11 cellular contexts compared by ENCODE assay signal in the genomic region with DNA sequence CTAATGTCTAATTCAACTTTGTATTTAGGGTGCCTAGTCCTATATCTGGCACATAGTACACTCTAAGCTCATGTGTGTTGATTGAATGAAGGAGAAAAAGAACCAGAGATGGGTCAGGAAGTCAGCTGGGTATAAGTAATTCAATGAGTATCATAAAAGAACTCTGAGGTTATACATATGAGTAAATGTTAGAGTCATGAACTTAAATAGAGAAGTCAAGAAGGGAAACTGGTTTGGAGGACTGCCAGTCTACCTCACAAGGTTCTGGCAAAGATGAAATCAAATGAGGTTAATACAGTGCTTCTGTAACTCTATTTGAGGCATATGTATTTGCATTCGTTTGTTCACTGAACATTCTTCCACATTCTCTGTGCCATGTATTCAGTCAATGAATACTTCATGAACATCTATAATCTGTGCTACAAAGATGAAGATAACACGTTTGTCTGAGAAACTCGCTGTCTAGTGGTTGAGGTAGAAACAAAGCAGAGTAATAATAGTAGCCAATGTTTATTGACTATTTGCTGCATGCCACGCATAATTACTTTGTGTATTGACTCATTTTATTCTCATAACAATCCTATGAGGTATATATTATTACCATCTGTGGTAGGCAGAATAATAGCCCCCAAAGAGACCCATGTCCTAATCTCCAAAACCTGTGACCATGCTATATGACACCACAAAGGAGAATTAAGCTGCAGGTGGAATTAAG.
A peak's percentile ranks its signal among the peaks of the same experiment; 100 is the strongest.
DNase-seq lines count a peak whose midpoint lies in the region; ATAC-seq and TF ChIP-seq lines count a peak whose summit lies in the region.
"Had no signal": no experiment of that assay in that cellular context is flagged by ENCODE, and none has a peak within 500 bp of the region (broad histone marks: within the 10 kb centered on the region; RNA-seq: fewer than 3 reads in every experiment).

No MANE protein-coding gene starts in this region.

- H3K27me3 ChIP-seq in mammary epithelial cell (ENCODE audit: insufficient read depth, low read length) (no peaks in the 10 kb centered on the region), breast epithelium (no peaks in the 10 kb centered on the region), A673 (replicated peaks; ENCODE audit: insufficient read depth, low read depth, low read length, poor library complexity) (no peaks in the 10 kb centered on the region)
- H3K27me3 ChIP-seq: cardiac muscle cell had no signal

- H3K27ac ChIP-seq in mammary epithelial cell (ENCODE audit: insufficient read depth, low read depth, low read length) (no peak overlapping the region), breast epithelium (no peak overlapping the region), A673 (ENCODE audit: low read depth, low read length, poor library complexity, severe bottlenecking) (no peak overlapping the region)
- H3K27ac ChIP-seq: cardiac muscle cell had no signal

- H2AFZ ChIP-seq in mammary epithelial cell (ENCODE audit: low read depth, low read length), result no peak overlapping the region

- H3K9ac ChIP-seq in mammary epithelial cell (ENCODE audit: insufficient read depth, low read length), result no peak overlapping the region

- WGBS in mammary epithelial cell (ENCODE audit: low coverage, missing lambda C conversion rate), result 89% methylated on average over 4 of the region's 4 CpGs

- DNase-seq in mammary epithelial cell (peak; percentile 54), breast epithelium (ENCODE audit: low spot score in 2 of 2) (no peak), globus pallidus (ENCODE audit: low spot score) (no peak), A673 (ENCODE audit: low spot score) (no peak), ureter (ENCODE audit: low spot score) (no peak)
- peak; percentile 77 for DNase-seq in activated naive CD4-positive, alpha-beta T cell treated with anti-CD3 and anti-CD28 coated beads for 36 hours
- peak; percentile 23 to 41 for DNase-seq in stimulated activated naive CD8-positive, alpha-beta T cell treated with anti-CD3 and anti-CD28 coated beads, Interleukin-15, amount 100 ng/mL, for 72 hours
- DNase-seq: midbrain had no signal

- ATAC-seq in HG03196 (IDR thresholded peaks at IDR 0.05; ENCODE audit: unreplicated experiment), result peak; percentile 51
- ATAC-seq in stimulated activated naive CD8-positive, alpha-beta T cell treated with anti-CD3 and anti-CD28 coated beads, Interleukin-15, amount 100 ng/mL, for 72 hours, result peak; percentile 95

- no peak overlapping the region for H3K4me2 ChIP-seq in mammary epithelial cell (ENCODE audit: insufficient read depth, low read depth, low read length)

- no peak overlapping the region for H3K27ac Mint-ChIP-seq in activated naive CD4-positive, alpha-beta T cell treated with anti-CD3 and anti-CD28 coated beads for 36 hours
- H3K27ac Mint-ChIP-seq in stimulated activated naive CD8-positive, alpha-beta T cell treated with anti-CD3 and anti-CD28 coated beads, Interleukin-15, amount 100 ng/mL, for 72 hours, result no peak overlapping the region

- no peak overlapping the region for H3K4me3 Mint-ChIP-seq in activated naive CD4-positive, alpha-beta T cell treated with anti-CD3 and anti-CD28 coated beads for 36 hours
- H3K4me3 Mint-ChIP-seq in stimulated activated naive CD8-positive, alpha-beta T cell treated with anti-CD3 and anti-CD28 coated beads, Interleukin-15, amount 100 ng/mL, for 72 hours, result peak overlapping the region in 1 of 2 donors; percentile 35

- H4K20me1 ChIP-seq in mammary epithelial cell (ENCODE audit: insufficient read depth, low read length), result no peaks in the 10 kb centered on the region

- in situ Hi-C loops in mammary epithelial cell (cut with MboI; ENCODE audit: low sequenced_read_pairs in 2 of 2), result no loop called here

- dilution Hi-C loops in mammary epithelial cell (cut with HindIII; ENCODE audit: low sequenced_read_pairs), result no loop called here

- no peaks in the 10 kb centered on the region for H3K36me3 Mint-ChIP-seq in activated naive CD4-positive, alpha-beta T cell treated with anti-CD3 and anti-CD28 coated beads for 36 hours (ENCODE audit: low read depth)

- H3K36me3 ChIP-seq in mammary epithelial cell (ENCODE audit: insufficient read depth, low read length) (no peaks in the 10 kb centered on the region), breast epithelium (no peaks in the 10 kb centered on the region), A673 (ENCODE audit: insufficient read depth, low read length, poor library complexity, severe bottlenecking) (no peaks in the 10 kb centered on the region)
- H3K36me3 ChIP-seq: cardiac muscle cell, HAP-1 had no signal

- intact Hi-C loops in mammary epithelial cell (cut with micrococcal nuclease) (no loop called here), breast epithelium (cut with DNase I; ENCODE audit: low total_unique reads) (no loop called here), A673 (cut with micrococcal nuclease; ENCODE audit: unreplicated experiment) (no loop called here)
- intact Hi-C loops in activated naive CD4-positive, alpha-beta T cell treated with anti-CD3 and anti-CD28 coated beads for 36 hours (cut with micrococcal nuclease), result loop anchor here (1.0 to 10.0 kb wide), 13 partner anchors 11 to 1881 kb away; a partner anchor contains a TSS

- CTCF ChIA-PET in mammary epithelial cell (lab: Charles Lee; ENCODE audit: low non-redundant PET) (no interaction called here), A673 (lab: Charles Lee) (interaction anchor here (0.7 kb wide), 1 partner anchor 356 kb away, joined by 4 read pairs; no protein-coding TSS in a partner anchor)
- CTCF ChIA-PET in activated naive CD4-positive, alpha-beta T cell treated with anti-CD3 and anti-CD28 coated beads for 36 hours (lab: Charles Lee), result interaction anchor here (0.9 to 1.2 kb wide), 6 partner anchors 9 to 362 kb away, joined by 3 to 4 read pairs (median 3); no protein-coding TSS in a partner anchor

- no peaks in the 10 kb centered on the region for H3K79me2 ChIP-seq in mammary epithelial cell (ENCODE audit: insufficient read depth, low read length)

- no peaks in the 10 kb centered on the region for H3K9me3 Mint-ChIP-seq in activated naive CD4-positive, alpha-beta T cell treated with anti-CD3 and anti-CD28 coated beads for 36 hours
- peaks cover 7% of the 10 kb centered on the region in 2 donors for H3K9me3 Mint-ChIP-seq in stimulated activated naive CD8-positive, alpha-beta T cell treated with anti-CD3 and anti-CD28 coated beads, Interleukin-15, amount 100 ng/mL, for 72 hours

- POLR2A ChIA-PET in A673 (lab: Charles Lee; ENCODE audit: low non-redundant PET), result no interaction called here

- TF ChIP-seq CTCF in mammary epithelial cell (conservative IDR thresholded peaks at IDR 0.05 in 1 of 2, IDR thresholded peaks at IDR 0.05 in 1 of 2; ENCODE audit: extremely low read depth in 1 of 2, insufficient read depth in 1 of 2, low read depth in 1 of 2, low read length in 2 of 2), result no peak
- TF ChIP-seq CTCF in breast epithelium (IDR thresholded peaks at IDR 0.05), result no peak
- no peak for TF ChIP-seq CTCF in A673 (conservative IDR thresholded peaks at IDR 0.05; ENCODE audit: low read depth, low read length)

- no peaks in the 10 kb centered on the region for H3K4me1 ChIP-seq in mammary epithelial cell (ENCODE audit: insufficient read depth, low read length)
- H3K4me1 ChIP-seq in breast epithelium, result no peaks in the 10 kb centered on the region
- H3K4me1 ChIP-seq in A673 (ENCODE audit: insufficient read depth, low read length, poor library complexity, severe bottlenecking), result no peaks in the 10 kb centered on the region
- H3K4me1 ChIP-seq: HAP-1 had no signal

- no peak for TF ChIP-seq POLR2A in breast epithelium (IDR thresholded peaks at IDR 0.05)

- H3K9me3 ChIP-seq in mammary epithelial cell (replicated peaks; ENCODE audit: insufficient read depth, low read length) (no peaks in the 10 kb centered on the region), breast epithelium (no peaks in the 10 kb centered on the region), A673 (ENCODE audit: low read depth, low read length, poor library complexity, severe bottlenecking) (no peaks in the 10 kb centered on the region)
- H3K9me3 ChIP-seq: HAP-1 had no signal

- H3K4me1 Mint-ChIP-seq in activated naive CD4-positive, alpha-beta T cell treated with anti-CD3 and anti-CD28 coated beads for 36 hours (ENCODE audit: low read depth), result peaks cover 50% of the 10 kb centered on the region
- peaks cover 60% of the 10 kb centered on the region for H3K4me1 Mint-ChIP-seq in stimulated activated naive CD8-positive, alpha-beta T cell treated with anti-CD3 and anti-CD28 coated beads, Interleukin-15, amount 100 ng/mL, for 72 hours

- H3K4me3 ChIP-seq in mammary epithelial cell (replicated peaks in 1 of 3; ENCODE audit: insufficient read depth in 1 of 3, low read depth in 2 of 3, low read length in 3 of 3) (no peak overlapping the region), breast epithelium (no peak overlapping the region), A673 (ENCODE audit: low read depth, low read length, poor library complexity, severe bottlenecking) (no peak overlapping the region)
- H3K4me3 ChIP-seq: cardiac muscle cell, HAP-1 had no signal

- H3K27me3 Mint-ChIP-seq in activated naive CD4-positive, alpha-beta T cell treated with anti-CD3 and anti-CD28 coated beads for 36 hours (ENCODE audit: low read depth), result peaks cover 4% of the 10 kb centered on the region
- H3K27me3 Mint-ChIP-seq in stimulated activated naive CD8-positive, alpha-beta T cell treated with anti-CD3 and anti-CD28 coated beads, Interleukin-15, amount 100 ng/mL, for 72 hours, result peaks cover 12% of the 10 kb centered on the region

- BruUV-seq in mammary epithelial cell (replicated peaks; lab: Mats Ljungman, UMichigan) (no TSS peak), A673 (replicated peaks; lab: Mats Ljungman, UMichigan) (no TSS peak)

Comparison
In these comparisons a context has a peak if more than half of its experiments do, and no peak if none do; other contexts are left out.
1. DNase-seq: peak in mammary epithelial cell (single experiment), activated naive CD4-positive, alpha-beta T cell treated with anti-CD3 and anti-CD28 coated beads for 36 hours (single experiment) and stimulated activated naive CD8-positive, alpha-beta T cell treated with anti-CD3 and anti-CD28 coated beads, Interleukin-15, amount 100 ng/mL, for 72 hours (2 of 2); none in breast epithelium (0 of 2), globus pallidus (single experiment), A673 (single experiment) and ureter (single experiment).